ENCODE assay signal across 19 cellular contexts in the genomic region with DNA sequence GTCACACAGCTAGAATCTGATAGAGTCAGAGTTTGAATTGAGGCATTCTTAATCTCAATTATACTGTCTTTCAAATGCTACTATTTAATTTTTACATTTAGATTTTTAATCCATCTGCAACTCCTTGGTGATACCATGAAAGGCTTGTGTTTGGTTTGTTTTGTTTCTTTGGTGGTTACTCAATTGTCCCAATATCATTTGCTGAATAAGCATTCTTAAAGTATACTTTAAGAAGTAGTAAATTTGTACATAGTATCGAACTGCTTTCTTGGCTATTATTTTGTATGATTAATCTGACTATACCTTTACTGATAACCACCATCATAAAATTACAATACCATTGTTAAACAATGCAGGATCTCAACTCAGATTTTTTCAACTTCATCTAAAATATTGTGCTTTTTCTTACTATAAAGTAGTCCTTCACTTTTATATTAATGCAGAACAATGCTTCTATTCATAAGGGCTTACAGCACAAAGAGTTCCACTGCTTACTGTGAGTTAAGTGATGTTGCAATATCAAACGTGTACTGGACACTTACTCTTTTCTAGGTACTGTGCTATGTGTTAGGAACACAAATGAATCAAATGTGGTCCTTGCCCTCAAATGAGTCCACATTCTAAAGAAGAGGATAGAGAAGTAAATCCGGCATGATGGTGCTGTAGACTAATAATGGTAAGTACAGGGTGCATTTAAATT.
DNase-seq lines count a peak whose midpoint lies in the region; ATAC-seq, FAIRE-seq and TF ChIP-seq lines count a peak whose summit lies in the region.
"Had no signal": no experiment of that assay in that cellular context is flagged by ENCODE, and none has a peak within 500 bp of the region (broad histone marks: within the 10 kb centered on the region; RNA-seq: fewer than 3 reads in every experiment).

No MANE protein-coding gene starts in this region.

- TF ChIP-seq CTCF in MCF 10A (IDR thresholded peaks at IDR 0.05; ENCODE audit: unreplicated experiment) (no peak), breast epithelium (IDR thresholded peaks at IDR 0.05) (no peak), astrocyte (IDR thresholded peaks at IDR 0.05; ENCODE audit: insufficient read depth, low read depth, low read length) (no peak), pancreas (IDR thresholded peaks at IDR 0.05) (no peak), osteocyte (IDR thresholded peaks at IDR 0.05) (no peak), left ventricle myocardium inferior (IDR thresholded peaks at IDR 0.05; ENCODE audit: borderline replicate concordance) (no peak)

- no peaks in the 10 kb centered on the region for H4K20me1 ChIP-seq in astrocyte (ENCODE audit: insufficient read depth, low read length)

- POLR2A ChIA-PET in MCF 10A (lab: Yijun Ruan, JAX) = no interaction called here

- ATAC-seq in pancreas = no peak
- ATAC-seq in GM18517 (IDR thresholded peaks at IDR 0.05; ENCODE audit: unreplicated experiment) = no peak
- ATAC-seq: HCT116 had no signal

- H3K9me3 ChIP-seq in breast epithelium = no peaks in the 10 kb centered on the region
- H3K9me3 ChIP-seq in astrocyte (ENCODE audit: insufficient read depth, low read depth, low read length) = no peaks in the 10 kb centered on the region
- no peaks in the 10 kb centered on the region for H3K9me3 ChIP-seq in pancreas
- no peaks in the 10 kb centered on the region for H3K9me3 ChIP-seq in left ventricle myocardium inferior (replicated peaks)
- H3K9me3 ChIP-seq: BLaER1 had no signal

- H3K36me3 ChIP-seq in breast epithelium (no peaks in the 10 kb centered on the region), astrocyte (ENCODE audit: insufficient read depth, low read length) (no peaks in the 10 kb centered on the region), pancreas (no peaks in the 10 kb centered on the region), left ventricle myocardium inferior (no peaks in the 10 kb centered on the region)
- H3K36me3 ChIP-seq: BLaER1 had no signal

- 47 to 57% methylated on average over 3 of the region's 3 CpGs for WGBS in pancreas, 2 donors

- H3K4me3 ChIP-seq in breast epithelium (no peak overlapping the region), astrocyte (ENCODE audit: insufficient read depth, low read depth, low read length) (no peak overlapping the region), pancreas (no peak overlapping the region), left ventricle myocardium inferior (no peak overlapping the region)
- H3K4me3 ChIP-seq: BLaER1 had no signal

- BruUV-seq in MCF 10A (replicated peaks; lab: Mats Ljungman, UMichigan) = no TSS peak

- H3K27me3 ChIP-seq in breast epithelium (no peaks in the 10 kb centered on the region), astrocyte (ENCODE audit: insufficient read depth, low read length) (no peaks in the 10 kb centered on the region), pancreas (no peaks in the 10 kb centered on the region), left ventricle myocardium inferior (ENCODE audit: low read depth) (no peaks in the 10 kb centered on the region)

- no peaks in the 10 kb centered on the region for H3K36me3 Mint-ChIP-seq in MCF 10A (ENCODE audit: insufficient read depth, unreplicated experiment)
- no peaks in the 10 kb centered on the region for H3K36me3 Mint-ChIP-seq in astrocyte (ENCODE audit: low read depth, unreplicated experiment)
- no peaks in the 10 kb centered on the region for H3K36me3 Mint-ChIP-seq in osteocyte (ENCODE audit: unreplicated experiment)
- H3K36me3 Mint-ChIP-seq: CD14-positive monocyte; CD4-positive, alpha-beta memory T cell had no signal

- intact Hi-C loops in MCF 10A (cut with micrococcal nuclease) (no loop called here), breast epithelium (cut with DNase I; ENCODE audit: low total_unique reads) (no loop called here), pancreas (cut with DNase I) (no loop called here), left ventricle myocardium inferior (cut with micrococcal nuclease) (no loop called here)

- peak; percentile 37 for FAIRE-seq in astrocyte (lab: Jason Lieb, UNC)
- peak; percentile 5 for FAIRE-seq in pancreas (lab: Jason Lieb, UNC)
- FAIRE-seq: HTR-8/SVneo had no signal

- H3K9me3 Mint-ChIP-seq in MCF 10A (ENCODE audit: unreplicated experiment) = peaks cover 10% of the 10 kb centered on the region
- H3K9me3 Mint-ChIP-seq in astrocyte (ENCODE audit: unreplicated experiment) = no peaks in the 10 kb centered on the region
- peaks cover 19% of the 10 kb centered on the region for H3K9me3 Mint-ChIP-seq in osteocyte (ENCODE audit: unreplicated experiment)
- H3K9me3 Mint-ChIP-seq: CD4-positive, alpha-beta memory T cell; HFFc6 had no signal

- H3K4me1 ChIP-seq in breast epithelium (no peaks in the 10 kb centered on the region), astrocyte (ENCODE audit: insufficient read depth, low read length) (no peaks in the 10 kb centered on the region), pancreas (no peaks in the 10 kb centered on the region), left ventricle myocardium inferior (no peaks in the 10 kb centered on the region)
- H3K4me1 ChIP-seq: BLaER1 had no signal

- no peak overlapping the region for H3K27ac ChIP-seq in breast epithelium
- no peak overlapping the region for H3K27ac ChIP-seq in astrocyte (ENCODE audit: low read depth, low read length)
- H3K27ac ChIP-seq in pancreas = no peak overlapping the region
- H3K27ac ChIP-seq in left ventricle myocardium inferior (replicated peaks) = no peak overlapping the region
- H3K27ac ChIP-seq: 22Rv1, BLaER1 had no signal

- no peak overlapping the region for H2AFZ ChIP-seq in astrocyte (ENCODE audit: low read depth, low read length)

- no peak for DNase-seq in MCF 10A (ENCODE audit: unreplicated experiment)
- no peak for DNase-seq in breast epithelium (ENCODE audit: low spot score in 2 of 2)
- no peak for DNase-seq in astrocyte (ENCODE audit: low read depth)
- DNase-seq in pancreas = no peak
- DNase-seq in osteocyte (ENCODE audit: extremely low spot score, unreplicated experiment) = no peak
- DNase-seq in left ventricle myocardium inferior = no peak
- DNase-seq: Calu3; CD4-positive, alpha-beta memory T cell; DMS79 treated with DMSO at 0.1 percent for 48 hours; GF-D8; GOT3; H7; HFFc6 had no signal

- H3K27ac Mint-ChIP-seq in MCF 10A (ENCODE audit: low read depth, unreplicated experiment) (peak overlapping the region; percentile 61), astrocyte (ENCODE audit: unreplicated experiment) (no peak overlapping the region), osteocyte (ENCODE audit: unreplicated experiment) (no peak overlapping the region)
- H3K27ac Mint-ChIP-seq: CD14-positive monocyte, HFFc6 had no signal

- H3K4me2 ChIP-seq in astrocyte (ENCODE audit: low read length) = no peak overlapping the region
- H3K4me2 ChIP-seq: BLaER1 had no signal

- H3K4me1 Mint-ChIP-seq in MCF 10A (ENCODE audit: insufficient read depth, unreplicated experiment) (peaks cover 6% of the 10 kb centered on the region), astrocyte (ENCODE audit: low read depth, unreplicated experiment) (peaks cover 4% of the 10 kb centered on the region), osteocyte (ENCODE audit: unreplicated experiment) (no peaks in the 10 kb centered on the region)
- H3K4me1 Mint-ChIP-seq: CD4-positive, alpha-beta memory T cell had no signal

- no peak for TF ChIP-seq POLR2A in breast epithelium (IDR thresholded peaks at IDR 0.05)

- H3K4me3 Mint-ChIP-seq in MCF 10A (ENCODE audit: unreplicated experiment) = no peak overlapping the region
- no peak overlapping the region for H3K4me3 Mint-ChIP-seq in astrocyte (ENCODE audit: unreplicated experiment)
- no peak overlapping the region for H3K4me3 Mint-ChIP-seq in osteocyte (ENCODE audit: unreplicated experiment)
- H3K4me3 Mint-ChIP-seq: CD14-positive monocyte; CD4-positive, alpha-beta memory T cell; HFFc6 had no signal

- no peaks in the 10 kb centered on the region for H3K79me2 ChIP-seq in astrocyte (ENCODE audit: insufficient read depth, low read length)

- CTCF ChIA-PET in MCF 10A (lab: Yijun Ruan, JAX) = no interaction called here

- H3K9ac ChIP-seq in astrocyte (ENCODE audit: low read length) = no peak overlapping the region
- H3K9ac ChIP-seq: BLaER1 had no signal

- no peaks in the 10 kb centered on the region for H3K27me3 Mint-ChIP-seq in MCF 10A (ENCODE audit: insufficient read depth, unreplicated experiment)
- H3K27me3 Mint-ChIP-seq in astrocyte (ENCODE audit: low read depth, unreplicated experiment) = no peaks in the 10 kb centered on the region
- H3K27me3 Mint-ChIP-seq in osteocyte (ENCODE audit: unreplicated experiment) = no peaks in the 10 kb centered on the region
- H3K27me3 Mint-ChIP-seq: CD4-positive, alpha-beta memory T cell had no signal
